17 cellular contexts compared by ENCODE assay signal in the genomic region with DNA sequence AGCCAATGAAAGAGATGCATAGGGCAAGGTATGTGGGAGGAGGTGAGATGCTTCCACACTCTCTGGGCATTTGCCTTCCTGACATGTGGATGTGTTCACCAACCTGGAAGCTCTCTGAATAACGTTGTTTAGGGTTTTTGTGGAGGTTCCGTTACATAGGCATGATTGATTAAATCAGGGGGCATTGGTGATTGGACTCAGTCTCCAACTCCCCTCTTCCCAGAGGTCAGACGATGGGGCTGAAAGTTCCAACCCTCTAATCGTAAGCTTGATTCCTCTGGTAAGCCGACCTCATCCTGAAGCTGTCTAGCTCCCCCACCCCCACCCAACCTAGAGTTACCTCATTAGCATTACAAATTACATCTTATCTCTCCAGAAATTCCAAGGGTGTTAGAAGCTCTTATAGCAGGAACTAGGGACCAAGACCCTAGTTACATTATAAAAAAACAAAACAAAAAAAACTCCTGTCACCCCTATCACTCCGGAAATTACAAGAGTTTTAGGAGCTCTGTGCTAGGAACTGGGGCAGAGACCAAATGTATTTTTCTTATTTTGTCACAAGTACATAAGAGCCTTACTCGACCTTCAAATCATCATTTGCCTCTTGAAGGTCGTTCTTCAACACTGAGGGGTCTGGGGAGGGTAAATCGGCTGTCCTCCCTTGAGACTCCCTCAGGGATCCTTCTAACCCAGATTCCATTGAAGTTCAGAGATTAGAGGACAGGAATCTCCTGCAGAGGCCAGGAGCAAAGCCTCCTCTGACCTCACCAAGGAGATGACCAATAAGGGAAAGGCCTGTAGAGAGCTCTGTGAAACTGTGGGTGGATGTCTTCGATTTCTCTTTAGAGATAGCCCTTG. TPM values are rescaled to one million over a fixed set of nuclear protein-coding genes. Genes with fewer than 3 reads are reported as not detected.
DNase-seq lines count a peak whose midpoint lies in the region; ATAC-seq and TF ChIP-seq lines count a peak whose summit lies in the region.
"Had no signal": no experiment of that assay in that cellular context is flagged by ENCODE, and none has a peak within 500 bp of the region (broad histone marks: within the 10 kb centered on the region; RNA-seq: fewer than 3 reads in every experiment).

No MANE protein-coding gene starts in this region.

- H2BK120ac ChIP-seq in IMR-90 (ENCODE audit: low read depth, low read length), result no peak overlapping the region

- no peak overlapping the region for H4K5ac ChIP-seq in IMR-90 (ENCODE audit: low read depth, low read length)

- H3K79me1 ChIP-seq in IMR-90 (ENCODE audit: low read depth in 1 of 2, low read length in 2 of 2), result no peaks in the 10 kb centered on the region

- dilution Hi-C loops in IMR-90 (cut with HindIII; ENCODE audit: low sequenced_read_pairs, unreplicated experiment), result no loop called here

- no peaks in the 10 kb centered on the region for H3K27me3 ChIP-seq in BLaER1 treated with 17β-estradiol and CSF1 and Interleukin-3, amounts not matched to agents 10 nM and 100 nM
- H3K27me3 ChIP-seq in IMR-90 (ENCODE audit: control insufficient read depth, insufficient read depth, low read length), result no peaks in the 10 kb centered on the region

- no peak overlapping the region for H3K56ac ChIP-seq in IMR-90 (ENCODE audit: extremely low read depth, insufficient read depth, low read length)

- no peak for TF ChIP-seq CTCF in IMR-90 (conservative IDR thresholded peaks at IDR 0.05; ENCODE audit: low read depth, low read length)
- TF ChIP-seq CTCF in endothelial cell (IDR thresholded peaks at IDR 0.05; ENCODE audit: unreplicated experiment), result no peak
- no peak for TF ChIP-seq CTCF in activated CD8-positive, alpha-beta T cell treated with anti-CD3 and anti-CD28 coated beads for 36 hours (IDR thresholded peaks at IDR 0.05)

- H3K4me2 ChIP-seq in BLaER1 treated with 17β-estradiol and CSF1 and Interleukin-3, amounts not matched to agents 10 nM and 100 nM, result peak overlapping the region in 6 of 11 experiments; percentile 75 to 92 (median 86); a peak in 10 of 22 replicates
- H3K4me2 ChIP-seq in IMR-90 (ENCODE audit: low read depth, low read length), result no peak overlapping the region

- peaks cover 37% of the 10 kb centered on the region for H3K4me1 Mint-ChIP-seq in endothelial cell (ENCODE audit: unreplicated experiment)
- H3K4me1 Mint-ChIP-seq in activated CD8-positive, alpha-beta T cell treated with anti-CD3 and anti-CD28 coated beads for 36 hours (ENCODE audit: low read depth), result peaks cover 17% of the 10 kb centered on the region

- TF ChIP-seq POLR2A in IMR-90 (IDR thresholded peaks at IDR 0.05; ENCODE audit: low read depth, low read length), result no peak

- DNase-seq in IMR-90 (no peak), endothelial cell (ENCODE audit: low spot score) (no peak), iPS-NIHi7 (ENCODE audit: extremely low spot score) (peak; percentile 65), activated gamma-delta T cell (lab: John Stamatoyannopoulos, UW) (no peak), GM19240 (ENCODE audit: insufficient read length, low spot score) (no peak)
- no peak for DNase-seq in activated CD8-positive, alpha-beta T cell treated with anti-CD3 and anti-CD28 coated beads for 36 hours
- no peak for DNase-seq in activated CD8-positive, alpha-beta memory T cell treated with anti-CD3 and anti-CD28 coated beads, Interleukin-2, amount 50 U/mL, for 48 hours
- DNase-seq: Caco-2; DMS79; KBM-7; NCI-H1048; NCI-H2107; NCI-H345; NCI-H69; NK-92 treated with Interleukin-12 subunit alpha and Interleukin-12 subunit beta, amount 100 ng/mL, for 24 hours had no signal

- H3K4me3 ChIP-seq in BLaER1 treated with 17β-estradiol and CSF1 and Interleukin-3, amounts not matched to agents 10 nM and 100 nM, result no peak overlapping the region
- H3K4me3 ChIP-seq in IMR-90 (ENCODE audit: insufficient read depth, low read depth, low read length), result no peak overlapping the region
- H3K4me3 ChIP-seq: HAP-1 had no signal

- H3K27me3 Mint-ChIP-seq in endothelial cell (ENCODE audit: unreplicated experiment), result peaks cover 4% of the 10 kb centered on the region
- no peaks in the 10 kb centered on the region for H3K27me3 Mint-ChIP-seq in activated CD8-positive, alpha-beta T cell treated with anti-CD3 and anti-CD28 coated beads for 36 hours

- in situ Hi-C loops in IMR-90 (cut with MboI; ENCODE audit: low sequenced_read_pairs), result no loop called here

- 62% methylated on average over 3 of the region's 10 CpGs; no CpG with 5 or more reads in 1 of the 2 experiments for WGBS in IMR-90 (ENCODE audit: extremely low coverage in 2 of 2, insufficient read length in 1 of 2), 2 experiments

- H2BK5ac ChIP-seq in IMR-90 (ENCODE audit: low read depth, low read length, poor library complexity, severe bottlenecking), result no peak overlapping the region

- CTCF ChIA-PET in IMR-90 (lab: Yijun Ruan, JAX), result interaction anchor here (1.6 kb wide), 1 partner anchor 192 kb away, joined by 7 read pairs; no protein-coding TSS in a partner anchor
- CTCF ChIA-PET in activated CD8-positive, alpha-beta T cell treated with anti-CD3 and anti-CD28 coated beads for 36 hours (lab: Charles Lee), result interaction anchor here (11.0 kb wide), 1 partner anchor 192 kb away, joined by 293 read pairs; no protein-coding TSS in a partner anchor

- H3K27ac ChIP-seq in BLaER1 treated with 17β-estradiol and CSF1 and Interleukin-3, amounts not matched to agents 10 nM and 100 nM, result peak overlapping the region in 10 of 11 experiments; percentile 91 to 99 (median 98); a peak in 19 of 22 replicates
- H3K27ac ChIP-seq in IMR-90 (ENCODE audit: insufficient read depth, low read length), result no peak overlapping the region

- no peak overlapping the region for H3K18ac ChIP-seq in IMR-90 (ENCODE audit: low read depth, low read length)

- peak overlapping the region; percentile 49; the same call in 1 of the 2 replicates for H3K14ac ChIP-seq in IMR-90 (replicated peaks; ENCODE audit: low read depth, low read length)

- H4K20me1 ChIP-seq in BLaER1 treated with 17β-estradiol and CSF1 and Interleukin-3, amounts not matched to agents 10 nM and 100 nM, result no peaks in the 10 kb centered on the region
- H4K20me1 ChIP-seq in IMR-90 (ENCODE audit: insufficient read depth, low read length), result no peaks in the 10 kb centered on the region

- ATAC-seq in IMR-90 (ENCODE audit: low read depth), result no peak; the same call in 1 of the 2 replicates
- no peak for ATAC-seq in activated CD8-positive, alpha-beta T cell treated with anti-CD3 and anti-CD28 coated beads for 36 hours

- POLR2A ChIA-PET in IMR-90 (lab: Charles Lee; ENCODE audit: unreplicated experiment), result no interaction called here
- POLR2A ChIA-PET in activated CD8-positive, alpha-beta T cell treated with anti-CD3 and anti-CD28 coated beads for 36 hours (lab: Charles Lee), result no interaction called here

- peak overlapping the region; percentile 29 for H2AFZ ChIP-seq in IMR-90 (replicated peaks; ENCODE audit: low read length, poor library complexity)

- intact Hi-C loops in IMR-90 (cut with micrococcal nuclease), result no loop called here
- intact Hi-C loops in activated CD8-positive, alpha-beta T cell treated with anti-CD3 and anti-CD28 coated beads for 36 hours (cut with micrococcal nuclease), result no loop called here

- no peak overlapping the region for H3K23ac ChIP-seq in IMR-90 (ENCODE audit: low read depth, low read length)

- H2AK5ac ChIP-seq in IMR-90 (ENCODE audit: low read depth, low read length), result no peak overlapping the region

- H2AK9ac ChIP-seq in IMR-90 (replicated peaks; ENCODE audit: low read depth, low read length, poor library complexity), result no peak overlapping the region

- H3K4me1 ChIP-seq in BLaER1 treated with 17β-estradiol and CSF1 and Interleukin-3, amounts not matched to agents 10 nM and 100 nM, result peaks cover 41 to 100% (median 83%) of the 10 kb centered on the region in 10 experiments
- peaks cover 9% of the 10 kb centered on the region for H3K4me1 ChIP-seq in IMR-90 (ENCODE audit: control insufficient read depth, insufficient read depth, low read length)
- H3K4me1 ChIP-seq: Caco-2 had no signal

- H3K27ac Mint-ChIP-seq in endothelial cell (ENCODE audit: unreplicated experiment), result peak overlapping the region; percentile 37
- H3K27ac Mint-ChIP-seq in activated CD8-positive, alpha-beta T cell treated with anti-CD3 and anti-CD28 coated beads for 36 hours, result no peak overlapping the region

- no peak overlapping the region; the same call in 1 of the 2 replicates for H2BK20ac ChIP-seq in IMR-90 (ENCODE audit: low read depth, low read length)

- peak overlapping the region in 2 of 11 experiments; percentile 43 to 86; a peak in 3 of 22 replicates for H3K9ac ChIP-seq in BLaER1 treated with 17β-estradiol and CSF1 and Interleukin-3, amounts not matched to agents 10 nM and 100 nM
- H3K9ac ChIP-seq in IMR-90 (ENCODE audit: low read depth, low read length), result no peak overlapping the region

- TF ChIP-seq RAD21 in IMR-90 (IDR thresholded peaks at IDR 0.05; ENCODE audit: low read length), result no peak

- no peaks in the 10 kb centered on the region for H3K9me3 Mint-ChIP-seq in endothelial cell (ENCODE audit: unreplicated experiment)
- H3K9me3 Mint-ChIP-seq in activated CD8-positive, alpha-beta T cell treated with anti-CD3 and anti-CD28 coated beads for 36 hours, result no peaks in the 10 kb centered on the region

- H3K36me3 Mint-ChIP-seq in endothelial cell (ENCODE audit: low read depth, unreplicated experiment), result peaks cover 7% of the 10 kb centered on the region
- no peaks in the 10 kb centered on the region for H3K36me3 Mint-ChIP-seq in activated CD8-positive, alpha-beta T cell treated with anti-CD3 and anti-CD28 coated beads for 36 hours (ENCODE audit: low read depth)

- H3K4ac ChIP-seq in IMR-90 (ENCODE audit: low read depth, low read length), result peak overlapping the region; percentile 12; the same call in 1 of the 2 replicates

- H3K36me3 ChIP-seq in BLaER1 treated with 17β-estradiol and CSF1 and Interleukin-3, amounts not matched to agents 10 nM and 100 nM, result peaks cover 0 to 21% (median 0%) of the 10 kb centered on the region in 11 experiments; a peak in 3 of 22 replicates
- no peaks in the 10 kb centered on the region for H3K36me3 ChIP-seq in IMR-90 (ENCODE audit: control insufficient read depth, insufficient read depth, low read length)
- H3K36me3 ChIP-seq: HAP-1 had no signal

- peaks cover 0 to 16% (median 0%) of the 10 kb centered on the region in 11 experiments; a peak in 2 of 22 replicates for H3K9me3 ChIP-seq in BLaER1 treated with 17β-estradiol and CSF1 and Interleukin-3, amounts not matched to agents 10 nM and 100 nM (replicated peaks in 1 of 11)
- no peaks in the 10 kb centered on the region for H3K9me3 ChIP-seq in IMR-90 (ENCODE audit: control insufficient read depth, insufficient read depth, low read length)
- H3K9me3 ChIP-seq: Caco-2, HAP-1 had no signal

- no peak overlapping the region for H2BK15ac ChIP-seq in IMR-90 (ENCODE audit: low read depth, low read length)

- no peak overlapping the region for H4K91ac ChIP-seq in IMR-90 (ENCODE audit: insufficient read depth, low read depth, low read length)

- BruUV-seq in IMR-90 (replicated peaks; lab: Mats Ljungman, UMichigan), result no TSS peak

- no peak overlapping the region for H4K8ac ChIP-seq in IMR-90 (ENCODE audit: low read depth in 2 of 2, low read length in 2 of 2)

- peaks cover 4% of the 10 kb centered on the region for H3K9me1 ChIP-seq in IMR-90 (ENCODE audit: insufficient read depth, low read length)

- no peak overlapping the region for H3K4me3 Mint-ChIP-seq in endothelial cell (ENCODE audit: unreplicated experiment)
- H3K4me3 Mint-ChIP-seq in activated CD8-positive, alpha-beta T cell treated with anti-CD3 and anti-CD28 coated beads for 36 hours, result no peak overlapping the region

RNA-seq across cellular contexts. Expression of gene DNTTIP2, which starts 58.2 kb away (rescaled TPM):
- total RNA-seq in IMR-90 (2012; rRNA removed) (24.4 and 35.8 TPM in 2 replicates), endothelial cell (ENCODE audit: unreplicated experiment) (61.8 TPM)
- 13.8 and 14.2 TPM in 2 replicates for polyA plus RNA-seq in IMR-90 (2012; rRNA removed)
- 1.0 and 2.3 TPM in 2 replicates for polyA plus RNA-seq in IMR-90 (2012; cell fraction: cytosol; rRNA removed)
- polyA plus RNA-seq in IMR-90 (2012; cell fraction: nucleus; rRNA removed; ENCODE audit: low replicate concordance), result 2.2 and 14.4 TPM in 2 replicates
- 10 to 100 TPM; 81.7 to 82.2 TPM for total RNA-seq in activated CD8-positive, alpha-beta T cell treated with anti-CD3 and anti-CD28 coated beads for 36 hours
